8 cellular contexts compared by ENCODE assay signal in the genomic region with DNA sequence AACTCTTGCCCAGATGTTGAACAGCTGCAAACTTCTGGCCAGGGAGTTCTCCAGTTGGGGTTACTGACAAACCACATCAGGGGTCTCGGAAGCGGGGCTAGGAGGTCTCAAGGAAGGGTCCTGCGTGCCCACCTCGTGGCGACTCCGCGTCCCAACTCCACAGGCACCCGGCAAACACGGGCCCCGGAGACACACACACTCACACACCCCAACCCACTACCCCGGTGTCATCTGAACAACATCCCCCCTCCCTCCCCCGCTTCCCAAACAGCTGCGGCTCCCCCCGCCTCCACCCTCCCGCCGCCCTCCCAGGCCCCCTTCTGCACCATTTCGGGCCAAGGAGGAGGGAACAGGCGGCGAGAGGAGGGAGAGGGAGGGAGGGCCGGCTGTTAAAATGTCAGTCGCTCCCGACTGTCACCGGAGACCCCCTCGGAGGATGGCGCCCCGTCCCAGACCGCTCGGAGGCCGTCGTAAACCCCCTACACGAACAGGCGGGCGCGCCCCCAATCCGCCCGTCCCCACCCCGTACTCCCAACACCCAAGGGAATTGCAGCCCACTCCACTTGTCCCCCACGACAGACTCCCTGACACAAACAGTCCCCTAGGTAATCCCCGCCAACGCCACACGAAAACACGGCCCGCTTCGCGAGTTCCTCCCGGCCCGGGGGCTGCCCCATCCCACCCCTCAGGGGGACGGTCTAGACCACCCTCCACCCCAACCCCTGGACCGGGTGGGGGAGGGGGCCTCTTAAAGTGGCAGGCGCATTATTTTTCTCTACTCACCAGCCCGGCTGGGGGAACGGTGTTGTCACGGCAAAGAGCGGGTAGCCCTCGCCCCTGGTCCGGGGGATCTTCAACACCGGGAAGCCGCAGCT. TPM values are rescaled to one million over a fixed set of nuclear protein-coding genes. Genes with fewer than 3 reads are reported as not detected.
A peak's percentile ranks its signal among the peaks of the same experiment; 100 is the strongest.
DNase-seq lines count a peak whose midpoint lies in the region; ATAC-seq and TF ChIP-seq lines count a peak whose summit lies in the region.

No MANE protein-coding gene starts in this region.

- H2AFZ ChIP-seq in SU-DHL-6 (ENCODE audit: low read depth, low read length, severe bottlenecking) = no peak overlapping the region

- no peaks in the 10 kb centered on the region for H3K27me3 Mint-ChIP-seq in CD4-positive, alpha-beta T cell

- peak overlapping the region; percentile 96 for H3K27ac ChIP-seq in CD4-positive, alpha-beta T cell (ENCODE audit: low read depth, low read length)
- H3K27ac ChIP-seq in SU-DHL-6 (ENCODE audit: low read depth, low read length) = peak overlapping the region; percentile 98

- peak in 7 of 10 experiments; percentile 27 to 51 (median 33) for DNase-seq in CD4-positive, alpha-beta T cell
- no peak for DNase-seq in cardiac fibroblast (ENCODE audit: low read depth in 2 of 2)
- DNase-seq in kidney epithelial cell (ENCODE audit: low read depth) = no peak
- peak; percentile 53 for DNase-seq in stimulated activated CD4-positive, alpha-beta T cell treated with anti-CD3 and anti-CD28 coated beads, Interleukin-4, amount 100 ng/mL, for 24 hours
- no peak for DNase-seq in NCI-H2081 treated with DMSO at 0.1 percent for 48 hours (lab: John Stamatoyannopoulos, UW)

- no peaks in the 10 kb centered on the region for H3K9me3 Mint-ChIP-seq in CD4-positive, alpha-beta T cell

- peaks cover 4% of the 10 kb centered on the region; the same call in 1 of the 2 replicates for H4K20me1 ChIP-seq in SU-DHL-6 (ENCODE audit: low read depth, low read length)

- peak overlapping the region; percentile 97 for H3K4me3 Mint-ChIP-seq in CD4-positive, alpha-beta T cell

- H3K4me2 ChIP-seq in SU-DHL-6 (ENCODE audit: low read depth, low read length, poor library complexity, severe bottlenecking) = peak overlapping the region; percentile 77

- H3K4me1 Mint-ChIP-seq in CD4-positive, alpha-beta T cell (ENCODE audit: low read depth) = peaks cover 82% of the 10 kb centered on the region

- peak overlapping the region; percentile 98 for H3K9ac ChIP-seq in SU-DHL-6 (ENCODE audit: low read length)

- H3K9me3 ChIP-seq in CD4-positive, alpha-beta T cell (ENCODE audit: control insufficient read depth, low read length) = no peaks in the 10 kb centered on the region
- no peaks in the 10 kb centered on the region for H3K9me3 ChIP-seq in SU-DHL-6 (ENCODE audit: insufficient read depth, low read length)

- TF ChIP-seq CTCF in CD4-positive, alpha-beta T cell (IDR thresholded peaks at IDR 0.05) = no peak
- TF ChIP-seq CTCF in SU-DHL-6 (IDR thresholded peaks at IDR 0.05; ENCODE audit: insufficient read depth, low read length, poor library complexity, severe bottlenecking) = no peak
- no peak for TF ChIP-seq CTCF in cardiac fibroblast (IDR thresholded peaks at IDR 0.05; ENCODE audit: low read depth, low read length)
- no peak for TF ChIP-seq CTCF in kidney epithelial cell (IDR thresholded peaks at IDR 0.05; ENCODE audit: insufficient read depth, low read length, poor library complexity, severe bottlenecking)

- intact Hi-C loops in CD4-positive, alpha-beta T cell (cut with DNase I, micrococcal nuclease) = loop anchor here (1.0 to 10.0 kb wide), 6 partner anchors 18 to 265 kb away; partner anchors contain the start of genes ISG20L2 (in 1 of the 2), METTL25B (in 1 of the 2) and PRCC (in 1 of the 2)

- POLR2A ChIA-PET in CD4-positive, alpha-beta T cell (lab: Charles Lee) = interaction anchor here (0.5 to 6.3 kb wide), 34 partner anchors 8 to 1202 kb away, joined by 3 to 145 read pairs (median 8); partner anchors contain the start of genes CCT3, GPATCH4, HDGF and IQGAP3

- peaks cover 32% of the 10 kb centered on the region for H3K36me3 Mint-ChIP-seq in CD4-positive, alpha-beta T cell (ENCODE audit: low read depth)

- peak overlapping the region; percentile 97 for H3K27ac Mint-ChIP-seq in CD4-positive, alpha-beta T cell

- H3K4me3 ChIP-seq in SU-DHL-6 (ENCODE audit: insufficient read depth, low read length, poor library complexity, severe bottlenecking) (peak overlapping the region; percentile 97), cardiac fibroblast (replicated peaks in 1 of 2; ENCODE audit: low read depth in 2 of 2, low read length in 2 of 2) (peak overlapping the region; percentile 95 to 99), kidney epithelial cell (ENCODE audit: low read depth, low read length) (peak overlapping the region; percentile 98)

- peaks cover 45% of the 10 kb centered on the region for H3F3A ChIP-seq in SU-DHL-6 (ENCODE audit: insufficient read depth)

- no peaks in the 10 kb centered on the region for H3K27me3 ChIP-seq in CD4-positive, alpha-beta T cell (ENCODE audit: control insufficient read depth, insufficient read depth, low read length)
- no peaks in the 10 kb centered on the region for H3K27me3 ChIP-seq in SU-DHL-6 (ENCODE audit: low read length)
- no peaks in the 10 kb centered on the region for H3K27me3 ChIP-seq in kidney epithelial cell (ENCODE audit: control insufficient read depth, insufficient read depth, low read length)

- no peaks in the 10 kb centered on the region for H3K9me2 ChIP-seq in SU-DHL-6 (replicated peaks; ENCODE audit: insufficient read depth, low read length)

- peaks cover 56% of the 10 kb centered on the region for H3K79me2 ChIP-seq in SU-DHL-6 (ENCODE audit: insufficient read depth, low read length)

- H3K36me3 ChIP-seq in SU-DHL-6 (ENCODE audit: low read length) = no peaks in the 10 kb centered on the region
- H3K36me3 ChIP-seq in kidney epithelial cell (ENCODE audit: control insufficient read depth, insufficient read depth, low read length) = no peaks in the 10 kb centered on the region

- no peak for ATAC-seq in CD4-positive, alpha-beta T cell (ENCODE audit: poor library complexity)
- ATAC-seq in HG02610 (IDR thresholded peaks at IDR 0.05; ENCODE audit: unreplicated experiment) (peak; percentile 3), GM18867 (IDR thresholded peaks at IDR 0.05; ENCODE audit: unreplicated experiment) (no peak)

- CTCF ChIA-PET in CD4-positive, alpha-beta T cell (lab: Charles Lee) = interaction anchor here (1.2 to 5.8 kb wide), 5 partner anchors 9 to 42 kb away, joined by 3 to 77 read pairs (median 17); no protein-coding TSS in a partner anchor

RNA-seq across cellular contexts. Expression of gene MEF2D, which starts 0.6 kb away (rescaled TPM):
- total RNA-seq in CD4-positive, alpha-beta T cell = 100 to 1,000 TPM; 155 to 162 TPM
- total RNA-seq in kidney epithelial cell = 16.6 and 22.0 TPM in 2 replicates

Comparison
In these comparisons a context has a peak if more than half of its experiments do, and no peak if none do; other contexts are left out.
1. DNase-seq: peak in CD4-positive, alpha-beta T cell (7 of 10) and stimulated activated CD4-positive, alpha-beta T cell treated with anti-CD3 and anti-CD28 coated beads, Interleukin-4, amount 100 ng/mL, for 24 hours (single experiment); none in cardiac fibroblast (0 of 2), kidney epithelial cell (single experiment) and NCI-H2081 treated with DMSO at 0.1 percent for 48 hours (single experiment).
2. Peak in every context shown above with its lines, with median percentiles within 50 percentile points of each other: H3K4me3 ChIP-seq.